Comparison of ENCODE assay signal across 12 cellular contexts in the genomic region with DNA sequence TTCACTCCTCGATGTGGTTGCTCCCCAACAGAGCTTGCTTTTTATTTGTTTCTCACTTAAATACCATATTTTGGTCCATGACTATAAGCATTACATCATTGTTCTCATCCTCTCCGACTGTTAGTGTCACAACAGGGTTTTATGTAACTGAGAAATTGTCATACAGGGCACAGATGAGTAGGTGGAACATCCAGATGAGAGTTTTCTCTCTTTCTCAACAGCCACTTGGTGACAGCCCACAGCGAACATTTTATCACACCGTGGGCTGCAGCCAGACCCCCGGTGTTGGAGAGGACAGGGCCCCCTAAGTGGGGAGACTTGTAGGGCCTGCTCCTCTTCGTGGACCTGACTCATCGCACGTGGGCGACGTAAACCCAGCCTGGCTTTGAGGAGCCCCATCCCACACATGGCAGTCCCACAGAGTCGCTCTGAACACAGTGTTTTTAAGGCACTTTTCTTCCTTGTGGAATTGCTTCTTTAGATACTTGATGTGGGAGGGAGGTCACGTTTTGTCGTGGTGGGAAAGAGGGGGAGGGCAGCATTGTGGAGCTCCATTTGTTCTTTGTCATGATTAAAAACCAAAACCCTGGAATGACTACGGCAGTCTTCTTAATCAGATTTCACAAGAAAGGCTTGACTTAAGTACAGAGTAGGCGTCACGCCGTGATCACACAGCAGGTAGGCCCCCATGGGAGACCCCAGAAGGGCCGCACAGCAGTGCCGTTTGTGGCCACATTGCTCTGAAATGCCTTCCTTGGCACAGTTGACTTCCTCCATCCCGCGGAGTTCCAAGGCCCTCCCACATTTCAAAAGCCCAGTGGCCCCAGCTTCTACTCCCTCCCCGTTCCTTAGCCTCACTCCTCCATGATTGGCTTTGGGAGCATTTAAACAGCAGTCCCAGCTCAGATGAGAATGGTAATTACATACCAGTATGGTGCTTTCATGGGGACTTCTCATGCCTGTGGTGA.
DNase-seq lines count a peak whose midpoint lies in the region; ATAC-seq and TF ChIP-seq lines count a peak whose summit lies in the region.
"Had no signal": no experiment of that assay in that cellular context is flagged by ENCODE, and none has a peak within 500 bp of the region (broad histone marks: within the 10 kb centered on the region; RNA-seq: fewer than 3 reads in every experiment).

No MANE protein-coding gene starts in this region.

- peak; percentile 67 for ATAC-seq in Right ventricle myocardium inferior
- peak; percentile 13 for ATAC-seq in omental fat pad (ENCODE audit: low FRiP score)
- ATAC-seq in HG02938 (IDR thresholded peaks at IDR 0.05; ENCODE audit: unreplicated experiment) = no peak
- ATAC-seq: foreskin keratinocyte had no signal

- H3K36me3 Mint-ChIP-seq in stimulated activated naive CD8-positive, alpha-beta T cell treated with anti-CD3 and anti-CD28 coated beads, Interleukin-15, Interleukin-2, amounts not matched to agents 100 ng/mL and 50 ng/mL, for 24 hours (ENCODE audit: low read depth) = peaks cover 19% of the 10 kb centered on the region

- H3K4me1 Mint-ChIP-seq in stimulated activated naive CD8-positive, alpha-beta T cell treated with anti-CD3 and anti-CD28 coated beads, Interleukin-15, Interleukin-2, amounts not matched to agents 100 ng/mL and 50 ng/mL, for 24 hours (ENCODE audit: low read depth) = peaks cover 36% of the 10 kb centered on the region

- no peaks in the 10 kb centered on the region for H3K9me3 Mint-ChIP-seq in stimulated activated naive CD8-positive, alpha-beta T cell treated with anti-CD3 and anti-CD28 coated beads, Interleukin-15, Interleukin-2, amounts not matched to agents 100 ng/mL and 50 ng/mL, for 24 hours

- no peak overlapping the region for H3K4me3 Mint-ChIP-seq in stimulated activated naive CD8-positive, alpha-beta T cell treated with anti-CD3 and anti-CD28 coated beads, Interleukin-15, Interleukin-2, amounts not matched to agents 100 ng/mL and 50 ng/mL, for 24 hours

- intact Hi-C loops in Right ventricle myocardium inferior (cut with DNase I) = no loop called here
- intact Hi-C loops in cardiac septum (cut with DNase I) = loop anchor here (5.0 to 10.0 kb wide), 2 partner anchors 121 to 294 kb away; no protein-coding TSS in a partner anchor

- H3K27ac ChIP-seq in caudate nucleus (ENCODE audit: low read depth, low read length) = peak overlapping the region; percentile 46
- H3K27ac ChIP-seq: foreskin keratinocyte had no signal

- H3K27ac Mint-ChIP-seq in stimulated activated naive CD8-positive, alpha-beta T cell treated with anti-CD3 and anti-CD28 coated beads, Interleukin-15, Interleukin-2, amounts not matched to agents 100 ng/mL and 50 ng/mL, for 24 hours = peak overlapping the region; percentile 49

- no peak for TF ChIP-seq CTCF in omental fat pad (IDR thresholded peaks at IDR 0.05)

- no peak for DNase-seq in Right ventricle myocardium inferior (ENCODE audit: missing footprints)
- no peak for DNase-seq in cardiac septum (ENCODE audit: low spot score)
- peak in 41 of 61 donors; percentile 9 to 81 (median 39) for DNase-seq in caudate nucleus (lab: John Stamatoyannopoulos, UW)
- no peak for DNase-seq in omental fat pad (ENCODE audit: low spot score)
- no peak for DNase-seq in SKM-1 (lab: John Stamatoyannopoulos, UW; ENCODE audit: unreplicated experiment)
- no peak for DNase-seq in NCI-H2227 treated with DMSO at 0.1 percent for 48 hours (lab: John Stamatoyannopoulos, UW)
- DNase-seq: BE2C; effector CD8-positive, alpha-beta T cell; foreskin keratinocyte; NCI-H526 had no signal

- no peaks in the 10 kb centered on the region for H3K27me3 Mint-ChIP-seq in stimulated activated naive CD8-positive, alpha-beta T cell treated with anti-CD3 and anti-CD28 coated beads, Interleukin-15, Interleukin-2, amounts not matched to agents 100 ng/mL and 50 ng/mL, for 24 hours

Comparison
In these comparisons a context has a peak if more than half of its experiments do, and no peak if none do; other contexts are left out.
1. DNase-seq: peak in caudate nucleus (41 of 61); none in Right ventricle myocardium inferior (single experiment), cardiac septum (single experiment), omental fat pad (single experiment), SKM-1 (single experiment) and NCI-H2227 treated with DMSO at 0.1 percent for 48 hours (single experiment).